ENCODE assay signal across 12 cellular contexts in genomic region chr17:18388266-18388665, GRCh38. TPM values are rescaled to one million over a fixed set of nuclear protein-coding genes. Genes with fewer than 3 reads are reported as not detected.
DNase-seq lines count a peak whose midpoint lies in the region; ATAC-seq lines count a peak whose summit lies in the region.
"Not testable (repeated sequence)": the region's sequence is repeated elsewhere in the genome, so short reads cannot be mapped to it uniquely, and the experiment has no call there.
"Had no signal": no experiment of that assay in that cellular context is flagged by ENCODE, and none has a peak within 500 bp of the region (broad histone marks: within the 10 kb centered on the region; RNA-seq: fewer than 3 reads in every experiment).

No MANE protein-coding gene starts in this region.

- peaks cover 19% of the 10 kb centered on the region for H3K27me3 Mint-ChIP-seq in activated CD4-positive, alpha-beta T cell treated with anti-CD3 and anti-CD28 coated beads, Interleukin-2, amount 10 ng/mL, durations not matched to agents 24 days and 14 days
- H3K27me3 Mint-ChIP-seq in stimulated activated naive B cell treated with anti-CD40 and anti-IgM and Interleukin-4, amounts not matched to agents 10 μg/mL and 1 μg/mL and 100 μg/mL, for 72 hours: peaks cover 10 to 15% of the 10 kb centered on the region in 2 donors

- peak overlapping the region in 9 of 11 experiments; percentile 9 to 62 (median 31); a peak in 13 of 22 replicates for H3K4me2 ChIP-seq in BLaER1 treated with 17β-estradiol and CSF1 and Interleukin-3, amounts not matched to agents 10 nM and 100 nM

- not testable (repeated sequence) for H4K20me1 ChIP-seq in BLaER1 treated with 17β-estradiol and CSF1 and Interleukin-3, amounts not matched to agents 10 nM and 100 nM

- not testable (repeated sequence) for H3K36me3 ChIP-seq in BLaER1 treated with 17β-estradiol and CSF1 and Interleukin-3, amounts not matched to agents 10 nM and 100 nM

- H3K27ac Mint-ChIP-seq in activated CD4-positive, alpha-beta T cell treated with anti-CD3 and anti-CD28 coated beads, Interleukin-2, amount 10 ng/mL, durations not matched to agents 24 days and 14 days; stimulated activated naive B cell treated with anti-CD40 and anti-IgM and Interleukin-4, amounts not matched to agents 10 μg/mL and 1 μg/mL and 100 μg/mL, for 72 hours: not testable (repeated sequence)

- DNase-seq in activated CD4-positive, alpha-beta T cell treated with anti-CD3 and anti-CD28 coated beads, Interleukin-2, amount 10 ng/mL, durations not matched to agents 24 days and 14 days: peak; percentile 53
- peak; percentile 28 for DNase-seq in mesenteric fat pad (ENCODE audit: low spot score)
- DNase-seq in posterior vena cava (ENCODE audit: low spot score): peak; percentile 55
- DNase-seq in stimulated activated naive B cell treated with anti-CD40 and anti-IgM and Interleukin-4, amounts not matched to agents 10 μg/mL and 1 μg/mL and 100 μg/mL, for 72 hours: not testable (repeated sequence)

- not testable (repeated sequence) for H3K9ac ChIP-seq in BLaER1 treated with 17β-estradiol and CSF1 and Interleukin-3, amounts not matched to agents 10 nM and 100 nM

- not testable (repeated sequence) for H3K4me1 Mint-ChIP-seq in activated CD4-positive, alpha-beta T cell treated with anti-CD3 and anti-CD28 coated beads, Interleukin-2, amount 10 ng/mL, durations not matched to agents 24 days and 14 days
- peaks cover 3 to 14% of the 10 kb centered on the region in 2 donors for H3K4me1 Mint-ChIP-seq in stimulated activated naive B cell treated with anti-CD40 and anti-IgM and Interleukin-4, amounts not matched to agents 10 μg/mL and 1 μg/mL and 100 μg/mL, for 72 hours

- H3K27ac ChIP-seq in BLaER1 treated with 17β-estradiol and CSF1 and Interleukin-3, amounts not matched to agents 10 nM and 100 nM: not testable (repeated sequence)

- H3K4me3 ChIP-seq in BLaER1 treated with 17β-estradiol and CSF1 and Interleukin-3, amounts not matched to agents 10 nM and 100 nM: not testable (repeated sequence)

- not testable (repeated sequence) for H3K36me3 Mint-ChIP-seq in activated CD4-positive, alpha-beta T cell treated with anti-CD3 and anti-CD28 coated beads, Interleukin-2, amount 10 ng/mL, durations not matched to agents 24 days and 14 days (ENCODE audit: low read depth); stimulated activated naive B cell treated with anti-CD40 and anti-IgM and Interleukin-4, amounts not matched to agents 10 μg/mL and 1 μg/mL and 100 μg/mL, for 72 hours

- intact Hi-C loops in activated CD4-positive, alpha-beta T cell treated with anti-CD3 and anti-CD28 coated beads, Interleukin-2, amount 10 ng/mL, durations not matched to agents 24 days and 14 days (cut with micrococcal nuclease): not testable (repeated sequence)
- intact Hi-C loops in posterior vena cava (cut with DNase I): loop anchor here in 1 of 2 donors (10.0 kb wide), 1 partner anchor 527 kb away; no protein-coding TSS in a partner anchor

- H3K27me3 ChIP-seq in BLaER1 treated with 17β-estradiol and CSF1 and Interleukin-3, amounts not matched to agents 10 nM and 100 nM: not testable (repeated sequence)

- not testable (repeated sequence) for H3K9me3 Mint-ChIP-seq in activated CD4-positive, alpha-beta T cell treated with anti-CD3 and anti-CD28 coated beads, Interleukin-2, amount 10 ng/mL, durations not matched to agents 24 days and 14 days; stimulated activated naive B cell treated with anti-CD40 and anti-IgM and Interleukin-4, amounts not matched to agents 10 μg/mL and 1 μg/mL and 100 μg/mL, for 72 hours

- not testable (repeated sequence) for H3K9me3 ChIP-seq in BLaER1 treated with 17β-estradiol and CSF1 and Interleukin-3, amounts not matched to agents 10 nM and 100 nM (replicated peaks in 1 of 11)

- H3K4me3 Mint-ChIP-seq in activated CD4-positive, alpha-beta T cell treated with anti-CD3 and anti-CD28 coated beads, Interleukin-2, amount 10 ng/mL, durations not matched to agents 24 days and 14 days; stimulated activated naive B cell treated with anti-CD40 and anti-IgM and Interleukin-4, amounts not matched to agents 10 μg/mL and 1 μg/mL and 100 μg/mL, for 72 hours: not testable (repeated sequence)

- ATAC-seq in stimulated activated naive B cell treated with anti-CD40 and anti-IgM and Interleukin-4, amounts not matched to agents 10 μg/mL and 1 μg/mL and 100 μg/mL, for 72 hours (replicated peaks): peak; percentile 7 to 8

- peaks cover 7 to 25% (median 20%) of the 10 kb centered on the region in 10 experiments; a peak in 19 of 20 replicates for H3K4me1 ChIP-seq in BLaER1 treated with 17β-estradiol and CSF1 and Interleukin-3, amounts not matched to agents 10 nM and 100 nM

RNA-seq across cellular contexts. Expression of gene EVPLL, which starts 10.7 kb away (rescaled TPM):
- not detected in 2 replicates for total RNA-seq in activated CD4-positive, alpha-beta T cell treated with anti-CD3 and anti-CD28 coated beads, Interleukin-2, amount 10 ng/mL, durations not matched to agents 24 days and 14 days
- total RNA-seq in mesenteric fat pad: 0.22 TPM
- total RNA-seq in posterior vena cava: not detected
- total RNA-seq: A673; CD4-positive, alpha-beta memory T cell; CD4-positive, CD25-positive, alpha-beta regulatory T cell; CD8-positive, alpha-beta memory T cell; Daoy; G401; GM12878 had no signal

RNA-seq across cellular contexts. Expression of gene SHMT1, which starts 24.9 kb away (rescaled TPM):
- total RNA-seq in activated CD4-positive, alpha-beta T cell treated with anti-CD3 and anti-CD28 coated beads, Interleukin-2, amount 10 ng/mL, durations not matched to agents 24 days and 14 days: 58.3 and 62.1 TPM in 2 replicates
- 87.2 TPM for total RNA-seq in mesenteric fat pad
- total RNA-seq in posterior vena cava: 10 to 100 TPM in 1 of 2 donors, 1 to 10 TPM in 1; 9.6 to 19.3 TPM
